ENCODE assay signal across 39 cellular contexts in the genomic region with DNA sequence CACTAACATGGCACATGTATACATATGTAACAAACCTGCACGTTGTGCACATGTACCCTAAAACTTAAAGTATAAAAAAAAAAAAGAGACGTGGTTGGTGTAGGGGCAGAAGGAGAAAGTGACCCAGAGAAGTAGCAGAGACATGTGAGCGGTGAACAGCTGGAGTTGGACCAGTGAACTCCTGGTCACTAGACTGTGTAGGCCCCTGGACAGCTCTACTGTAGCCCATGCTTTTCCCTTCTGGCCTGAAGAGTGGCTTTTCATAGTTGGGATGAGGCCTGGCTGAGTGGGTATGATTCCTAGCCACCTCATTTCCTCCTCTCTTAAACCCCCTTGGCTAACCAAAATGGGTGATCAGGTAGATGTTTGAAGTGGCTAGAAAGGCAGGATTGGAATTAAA. TPM values are rescaled to one million over a fixed set of nuclear protein-coding genes. Genes with fewer than 3 reads are reported as not detected.
"Had no signal": no experiment of that assay in that cellular context is flagged by ENCODE, and none has a peak within 500 bp of the region (broad histone marks: within the 10 kb centered on the region; RNA-seq: fewer than 3 reads in every experiment).

No MANE protein-coding gene starts in this region.

- H3K4me2 ChIP-seq: PC-9 had no signal

- H3K27me3 ChIP-seq: brain microvascular endothelial cell had no signal

- H3K9me3 Mint-ChIP-seq: activated CD4-positive, alpha-beta memory T cell treated with anti-CD3 and anti-CD28 coated beads, Interleukin-2, amount 10 ng/mL, durations not matched to agents 7 days and 5 days; activated naive CD8-positive, alpha-beta T cell treated with anti-CD3 and anti-CD28 coated beads for 36 hours; activated T-helper 17 cell treated with anti-CD3 and anti-CD28 coated beads, Interleukin-2, amount 50 U/mL, for 72 hours had no signal

- H2AFZ ChIP-seq: PC-9 had no signal

- ATAC-seq: activated CD8-positive, alpha-beta memory T cell treated with anti-CD3 and anti-CD28 coated beads, Interleukin-2, amount 10 ng/mL, durations not matched to agents 7 days and 5 days; activated T-helper 17 cell treated with anti-CD3 and anti-CD28 coated beads, Interleukin-2, amount 50 U/mL, for 72 hours; Right ventricle myocardium inferior; SK-N-SH treated with all-trans-retinoic acid at 6 μM for 48 hours had no signal

- H3K27me3 Mint-ChIP-seq: activated naive CD8-positive, alpha-beta T cell treated with anti-CD3 and anti-CD28 coated beads for 36 hours; activated T-helper 17 cell treated with anti-CD3 and anti-CD28 coated beads, Interleukin-2, amount 50 U/mL, for 72 hours had no signal

- H3K4me3 Mint-ChIP-seq: activated CD4-positive, alpha-beta memory T cell treated with anti-CD3 and anti-CD28 coated beads, Interleukin-2, amount 10 ng/mL, durations not matched to agents 7 days and 5 days; activated CD8-positive, alpha-beta memory T cell treated with anti-CD3 and anti-CD28 coated beads, Interleukin-2, amount 10 ng/mL, durations not matched to agents 7 days and 5 days; activated naive CD8-positive, alpha-beta T cell treated with anti-CD3 and anti-CD28 coated beads for 36 hours; activated T-helper 17 cell treated with anti-CD3 and anti-CD28 coated beads, Interleukin-2, amount 50 U/mL, for 72 hours had no signal

- H3K36me3 Mint-ChIP-seq: activated CD8-positive, alpha-beta memory T cell treated with anti-CD3 and anti-CD28 coated beads, Interleukin-2, amount 10 ng/mL, durations not matched to agents 7 days and 5 days; activated naive CD8-positive, alpha-beta T cell treated with anti-CD3 and anti-CD28 coated beads for 36 hours had no signal

- H3K4me1 Mint-ChIP-seq: activated CD4-positive, alpha-beta memory T cell treated with anti-CD3 and anti-CD28 coated beads, Interleukin-2, amount 10 ng/mL, durations not matched to agents 7 days and 5 days; activated CD8-positive, alpha-beta memory T cell treated with anti-CD3 and anti-CD28 coated beads, Interleukin-2, amount 10 ng/mL, durations not matched to agents 7 days and 5 days; activated naive CD8-positive, alpha-beta T cell treated with anti-CD3 and anti-CD28 coated beads for 36 hours; activated T-helper 17 cell treated with anti-CD3 and anti-CD28 coated beads, Interleukin-2, amount 50 U/mL, for 72 hours had no signal

- H3K27ac Mint-ChIP-seq: activated CD4-positive, alpha-beta memory T cell treated with anti-CD3 and anti-CD28 coated beads, Interleukin-2, amount 10 ng/mL, durations not matched to agents 7 days and 5 days; activated CD8-positive, alpha-beta memory T cell treated with anti-CD3 and anti-CD28 coated beads, Interleukin-2, amount 10 ng/mL, durations not matched to agents 7 days and 5 days; activated naive CD8-positive, alpha-beta T cell treated with anti-CD3 and anti-CD28 coated beads for 36 hours; activated T-helper 17 cell treated with anti-CD3 and anti-CD28 coated beads, Interleukin-2, amount 50 U/mL, for 72 hours had no signal

- DNase-seq: activated CD4-positive, alpha-beta memory T cell treated with anti-CD3 and anti-CD28 coated beads, Interleukin-2, amount 10 ng/mL, durations not matched to agents 7 days and 5 days; activated CD4-positive, alpha-beta T cell treated with anti-CD3 and anti-CD28 coated beads for 1 hour; activated CD4-positive, alpha-beta T cell treated with anti-CD3 and anti-CD28 coated beads for 48 hours; activated CD4-positive, CD25-positive, alpha-beta regulatory T cell; activated CD8-positive, alpha-beta memory T cell treated with anti-CD3 and anti-CD28 coated beads for 24 hours; activated CD8-positive, alpha-beta memory T cell treated with anti-CD3 and anti-CD28 coated beads, Interleukin-2, amount 10 ng/mL, durations not matched to agents 7 days and 5 days; activated CD8-positive, alpha-beta memory T cell treated with anti-CD3 and anti-CD28 coated beads, Interleukin-2, amount 50 U/mL, for 48 hours; activated effector memory CD4-positive, alpha-beta T cell treated with anti-CD3 and anti-CD28 coated beads, Interleukin-2, amount 50 U/mL, for 16 hours; activated naive CD4-positive, alpha-beta T cell; activated naive CD4-positive, alpha-beta T cell treated with anti-CD3 and anti-CD28 coated beads, Interleukin-2, amount 50 U/mL, for 16 hours; activated naive CD8-positive, alpha-beta T cell treated with anti-CD3 and anti-CD28 coated beads for 36 hours; activated T-cell treated with anti-CD3 and anti-CD28 coated beads, Interleukin-2, amount 50 U/mL, for 48 hours; amniotic stem cell; aorta; brain microvascular endothelial cell; central memory CD4-positive, alpha-beta T cell; NCI-H1092 treated with DMSO at 0.1 percent for 48 hours; NCI-H1417; NCI-H146; NCI-H187; NCI-H2029 treated with DMSO at 0.1 percent for 48 hours; NCI-H2107; NCI-H2171; NCI-H510A; NCI-H748 treated with DMSO at 0.1 percent for 48 hours; NK-92 treated with Interleukin-12 subunit alpha and Interleukin-12 subunit beta, amount 100 ng/mL, for 24 hours; PC-9; SIG-M5; SW 1271; T-helper 1 cell; T-helper 2 cell; T-helper 9 cell had no signal

- H3K36me3 ChIP-seq: brain microvascular endothelial cell had no signal

- H3K27ac ChIP-seq: brain microvascular endothelial cell, PC-9, RWPE1, VCaP had no signal

- H3K4me3 ChIP-seq: PC-9 had no signal

RNA-seq across cellular contexts. Expression of gene TSPAN7, which starts 16.4 kb away (rescaled TPM):
- total RNA-seq: activated CD8-positive, alpha-beta memory T cell treated with anti-CD3 and anti-CD28 coated beads, Interleukin-2, amount 10 ng/mL, durations not matched to agents 7 days and 5 days; M059J; OCI-LY7; PC-9 had no signal
